10 cellular contexts compared by ENCODE assay signal in genomic region chr15:59553879-59554735, GRCh38. TPM values are rescaled to one million over a fixed set of nuclear protein-coding genes. Genes with fewer than 3 reads are reported as not detected.
DNase-seq lines count a peak whose midpoint lies in the region; ATAC-seq, FAIRE-seq and TF ChIP-seq lines count a peak whose summit lies in the region.
"Had no signal": no experiment of that assay in that cellular context is flagged by ENCODE, and none has a peak within 500 bp of the region (broad histone marks: within the 10 kb centered on the region; RNA-seq: fewer than 3 reads in every experiment).

No MANE protein-coding gene starts in this region.

- H3K9me3 ChIP-seq in keratinocyte (ENCODE audit: control insufficient read depth, low read depth, low read length): no peaks in the 10 kb centered on the region

- H3K36me3 Mint-ChIP-seq in chondrocyte (ENCODE audit: low read depth): no peaks in the 10 kb centered on the region
- H3K36me3 Mint-ChIP-seq in activated T-helper 17 cell treated with anti-CD3 and anti-CD28 coated beads, Interleukin-2, amount 50 U/mL, for 72 hours (ENCODE audit: low read depth): no peaks in the 10 kb centered on the region
- H3K36me3 Mint-ChIP-seq in activated CD8-positive, alpha-beta T cell treated with anti-CD3 and anti-CD28 coated beads for 36 hours (ENCODE audit: low read depth): no peaks in the 10 kb centered on the region

- intact Hi-C loops in activated CD8-positive, alpha-beta T cell treated with anti-CD3 and anti-CD28 coated beads for 36 hours (cut with micrococcal nuclease): no loop called here

- peaks cover 28% of the 10 kb centered on the region for H3K4me1 ChIP-seq in keratinocyte (ENCODE audit: control insufficient read depth, extremely low read depth, insufficient read depth, low read length)
- H3K4me1 ChIP-seq: parathyroid adenoma had no signal

- H3K4me3 Mint-ChIP-seq in chondrocyte (ENCODE audit: unreplicated experiment): no peak overlapping the region
- no peak overlapping the region for H3K4me3 Mint-ChIP-seq in activated T-helper 17 cell treated with anti-CD3 and anti-CD28 coated beads, Interleukin-2, amount 50 U/mL, for 72 hours
- no peak overlapping the region for H3K4me3 Mint-ChIP-seq in activated CD8-positive, alpha-beta T cell treated with anti-CD3 and anti-CD28 coated beads for 36 hours

- no peaks in the 10 kb centered on the region for H4K20me1 ChIP-seq in keratinocyte (ENCODE audit: control insufficient read depth, extremely low read depth, insufficient read depth, low read length)

- no peak overlapping the region for H3K27ac Mint-ChIP-seq in chondrocyte (ENCODE audit: unreplicated experiment)
- no peak overlapping the region for H3K27ac Mint-ChIP-seq in activated T-helper 17 cell treated with anti-CD3 and anti-CD28 coated beads, Interleukin-2, amount 50 U/mL, for 72 hours
- H3K27ac Mint-ChIP-seq in activated CD8-positive, alpha-beta T cell treated with anti-CD3 and anti-CD28 coated beads for 36 hours: no peak overlapping the region

- TF ChIP-seq CTCF in AG09309 (IDR thresholded peaks at IDR 0.05; ENCODE audit: control insufficient read depth, insufficient read depth, low read depth, low read length, missing control alignments) (no peak), keratinocyte (optimal IDR thresholded peaks at IDR 0.05 in 1 of 3, IDR thresholded peaks at IDR 0.05 in 1 of 3, conservative IDR thresholded peaks at IDR 0.05 in 1 of 3; ENCODE audit: extremely low read depth in 1 of 3, insufficient read depth in 2 of 3, low read length in 3 of 3) (no peak), chondrocyte (IDR thresholded peaks at IDR 0.05) (no peak)
- no peak for TF ChIP-seq CTCF in activated CD8-positive, alpha-beta T cell treated with anti-CD3 and anti-CD28 coated beads for 36 hours (IDR thresholded peaks at IDR 0.05)

- ATAC-seq in activated T-helper 17 cell treated with anti-CD3 and anti-CD28 coated beads, Interleukin-2, amount 50 U/mL, for 72 hours (replicated peaks): no peak
- no peak for ATAC-seq in activated CD8-positive, alpha-beta T cell treated with anti-CD3 and anti-CD28 coated beads for 36 hours

- H3K4me3 ChIP-seq in AG09309 (ENCODE audit: control insufficient read depth, low read depth, low read length) (no peak overlapping the region), keratinocyte (ENCODE audit: control insufficient read depth in 2 of 3, extremely low read depth in 1 of 3, insufficient read depth in 2 of 3, low read depth in 1 of 3, low read length in 3 of 3) (peak overlapping the region in 1 of 3 experiments; percentile 12)

- no peaks in the 10 kb centered on the region for H3K27me3 ChIP-seq in keratinocyte (ENCODE audit: control insufficient read depth, extremely low read depth, insufficient read depth, low read length)

- DNase-seq in AG09309 (ENCODE audit: low read depth) (peak; percentile 23), HuH-7 (ENCODE audit: low spot score) (peak; percentile 55), amniotic epithelial cell (ENCODE audit: low read depth) (peak; percentile 82), keratinocyte (ENCODE audit: low read depth, low spot score) (no peak), chondrocyte (ENCODE audit: low spot score) (no peak), SKM-1 (lab: John Stamatoyannopoulos, UW; ENCODE audit: unreplicated experiment) (no peak)
- DNase-seq in activated CD8-positive, alpha-beta T cell treated with anti-CD3 and anti-CD28 coated beads for 36 hours: no peak

- H3K9me1 ChIP-seq in keratinocyte (ENCODE audit: control insufficient read depth, extremely low read depth, insufficient read depth, low read length): no peaks in the 10 kb centered on the region

- peak; percentile 95 for FAIRE-seq in keratinocyte (lab: Jason Lieb, UNC)
- FAIRE-seq: GM12891 had no signal

- CTCF ChIA-PET in activated CD8-positive, alpha-beta T cell treated with anti-CD3 and anti-CD28 coated beads for 36 hours (lab: Charles Lee): no interaction called here

- H3K79me2 ChIP-seq in keratinocyte (ENCODE audit: control insufficient read depth, insufficient read depth, low read length): no peaks in the 10 kb centered on the region
- H3K79me2 ChIP-seq: parathyroid adenoma had no signal

- H2AFZ ChIP-seq in keratinocyte (ENCODE audit: control insufficient read depth, low read length): peak overlapping the region; percentile 11
- H2AFZ ChIP-seq: parathyroid adenoma had no signal

- dilution Hi-C loops in keratinocyte (cut with MboI; ENCODE audit: extremely low pct_ligation_motif_present, low sequenced_read_pairs): no loop called here

- H3K9me3 Mint-ChIP-seq in chondrocyte (ENCODE audit: low read depth): no peaks in the 10 kb centered on the region
- no peaks in the 10 kb centered on the region for H3K9me3 Mint-ChIP-seq in activated T-helper 17 cell treated with anti-CD3 and anti-CD28 coated beads, Interleukin-2, amount 50 U/mL, for 72 hours
- H3K9me3 Mint-ChIP-seq in activated CD8-positive, alpha-beta T cell treated with anti-CD3 and anti-CD28 coated beads for 36 hours: no peaks in the 10 kb centered on the region

- peak overlapping the region; percentile 55 for H3K4me2 ChIP-seq in keratinocyte (ENCODE audit: control insufficient read depth, extremely low read depth, insufficient read depth, low read depth, low read length)

- no peak overlapping the region for H3K9ac ChIP-seq in keratinocyte (ENCODE audit: control insufficient read depth, extremely low read depth, insufficient read depth, low read length)
- H3K9ac ChIP-seq: parathyroid adenoma had no signal

- H3K27ac ChIP-seq in keratinocyte (ENCODE audit: control insufficient read depth, insufficient read depth, low read length): peak overlapping the region; percentile 6
- H3K27ac ChIP-seq: parathyroid adenoma had no signal

- peaks cover 2% of the 10 kb centered on the region for H3K27me3 Mint-ChIP-seq in chondrocyte (ENCODE audit: low read depth)
- H3K27me3 Mint-ChIP-seq in activated T-helper 17 cell treated with anti-CD3 and anti-CD28 coated beads, Interleukin-2, amount 50 U/mL, for 72 hours: peaks cover 4% of the 10 kb centered on the region
- H3K27me3 Mint-ChIP-seq in activated CD8-positive, alpha-beta T cell treated with anti-CD3 and anti-CD28 coated beads for 36 hours: no peaks in the 10 kb centered on the region

- H3K36me3 ChIP-seq in keratinocyte (ENCODE audit: control insufficient read depth in 2 of 2, extremely low read depth in 1 of 2, insufficient read depth in 2 of 2, low read length in 2 of 2): no peaks in the 10 kb centered on the region

- POLR2A ChIA-PET in activated CD8-positive, alpha-beta T cell treated with anti-CD3 and anti-CD28 coated beads for 36 hours (lab: Charles Lee): no interaction called here

- H3K4me1 Mint-ChIP-seq in chondrocyte (ENCODE audit: low read depth): peaks cover 8% of the 10 kb centered on the region
- H3K4me1 Mint-ChIP-seq in activated T-helper 17 cell treated with anti-CD3 and anti-CD28 coated beads, Interleukin-2, amount 50 U/mL, for 72 hours: no peaks in the 10 kb centered on the region
- peaks cover 3% of the 10 kb centered on the region for H3K4me1 Mint-ChIP-seq in activated CD8-positive, alpha-beta T cell treated with anti-CD3 and anti-CD28 coated beads for 36 hours (ENCODE audit: low read depth)

RNA-seq across cellular contexts. Expression of gene GCNT3, which starts 57.5 kb away (rescaled TPM):
- polyA plus RNA-seq in keratinocyte: 0.12 to 0.26 TPM (median 0.15 TPM) in 3 replicates
- not detected for polyA plus RNA-seq in keratinocyte (2011; ENCODE audit: low read depth)
- 0.17 and 0.27 TPM in 2 replicates for polyA plus RNA-seq in keratinocyte (2011; cell fraction: cytosol; rRNA removed)
- polyA plus RNA-seq in keratinocyte (2011; cell fraction: nucleus; rRNA removed): 0.48 and 0.64 TPM in 2 replicates
- 0.10 and 0.47 TPM in 2 replicates for polyA plus RNA-seq in keratinocyte (2012; ENCODE audit: low replicate concordance)
- polyA minus RNA-seq in keratinocyte: not detected in 3 replicates
- polyA minus RNA-seq in keratinocyte (2011; cell fraction: cytosol; rRNA and poly(A)+ RNA removed): not detected
- polyA minus RNA-seq in keratinocyte (2011; cell fraction: nucleus; rRNA and poly(A)+ RNA removed): 0.32 and 1.0 TPM in 2 replicates
- 0.51 to 0.79 TPM (median 0.70 TPM) in 3 replicates for total RNA-seq in chondrocyte
- total RNA-seq in activated T-helper 17 cell treated with anti-CD3 and anti-CD28 coated beads, Interleukin-2, amount 50 U/mL, for 72 hours: not detected
- not detected for total RNA-seq in activated CD8-positive, alpha-beta T cell treated with anti-CD3 and anti-CD28 coated beads for 36 hours

Comparison
In these comparisons a context has a peak if more than half of its experiments do, and no peak if none do; other contexts are left out.
1. DNase-seq: peak in AG09309 (single experiment), HuH-7 (single experiment) and amniotic epithelial cell (single experiment); none in keratinocyte (single experiment), chondrocyte (single experiment), activated CD8-positive, alpha-beta T cell treated with anti-CD3 and anti-CD28 coated beads for 36 hours (single experiment) and SKM-1 (single experiment).